ENCODE assay signal across 28 cellular contexts in genomic region chr1:225945564-225945963, GRCh38. TPM values are rescaled to one million over a fixed set of nuclear protein-coding genes. Genes with fewer than 3 reads are reported as not detected.
DNase-seq lines count a peak whose midpoint lies in the region; ATAC-seq and TF ChIP-seq lines count a peak whose summit lies in the region.
"Had no signal": no experiment of that assay in that cellular context is flagged by ENCODE, and none has a peak within 500 bp of the region (broad histone marks: within the 10 kb centered on the region; RNA-seq: fewer than 3 reads in every experiment).

No MANE protein-coding gene starts in this region.

- no peaks in the 10 kb centered on the region for H3K36me3 Mint-ChIP-seq in endodermal cell (ENCODE audit: low read depth)
- H3K36me3 Mint-ChIP-seq in nephron progenitor cell (ENCODE audit: low read depth): no peaks in the 10 kb centered on the region
- H3K36me3 Mint-ChIP-seq in chondrocyte (ENCODE audit: low read depth): no peaks in the 10 kb centered on the region
- H3K36me3 Mint-ChIP-seq: activated naive CD4-positive, alpha-beta T cell treated with anti-CD3 and anti-CD28 coated beads, Interleukin-2, amount 50 U/mL, for 24 hours; mesothelial cell of epicardium; naive B cell had no signal

- H3K9ac ChIP-seq in HUES48 (ENCODE audit: low read depth, low read length): peak overlapping the region; percentile 53; the same call in 1 of the 2 replicates
- peak overlapping the region; percentile 66 for H3K9ac ChIP-seq in endodermal cell (ENCODE audit: extremely low read depth, low read length, poor library complexity, severe bottlenecking)

- H3K27me3 ChIP-seq in HUES48 (ENCODE audit: control insufficient read depth, insufficient read depth, low read length) (peaks cover 5% of the 10 kb centered on the region; the same call in 1 of the 2 replicates), endodermal cell (ENCODE audit: control insufficient read depth, insufficient read depth, low read length, poor library complexity, severe bottlenecking) (no peaks in the 10 kb centered on the region)
- H3K27me3 ChIP-seq: tibial artery had no signal

- H3K4me3 Mint-ChIP-seq in endodermal cell (peak overlapping the region; percentile 3), nephron progenitor cell (peak overlapping the region; percentile 15), chondrocyte (ENCODE audit: unreplicated experiment) (no peak overlapping the region)
- H3K4me3 Mint-ChIP-seq: activated CD8-positive, alpha-beta T cell treated with anti-CD3 and anti-CD28 coated beads, Interleukin-2, amount 10 ng/mL, durations not matched to agents 7 days and 5 days; HFFc6; mesothelial cell of epicardium had no signal

- 0 out of 2 replicates have a peak overlapping the region, but pooled peaks have one; percentile 12 for H3K4me3 ChIP-seq in HUES48 (ENCODE audit: low read depth, low read length)
- peak overlapping the region; percentile 48 for H3K4me3 ChIP-seq in endodermal cell (ENCODE audit: low read length)
- H3K4me3 ChIP-seq: tibial artery had no signal

- H3K9me3 Mint-ChIP-seq in endodermal cell (no peaks in the 10 kb centered on the region), nephron progenitor cell (no peaks in the 10 kb centered on the region), chondrocyte (ENCODE audit: low read depth) (no peaks in the 10 kb centered on the region)
- H3K9me3 Mint-ChIP-seq: activated naive CD4-positive, alpha-beta T cell treated with anti-CD3 and anti-CD28 coated beads, Interleukin-2, amount 50 U/mL, for 24 hours; activated T-helper 2 cell treated with anti-CD3 and anti-CD28 coated beads, Interferon-gamma antibody, Interleukin-2, Interleukin-4, amounts not matched to agents 10 μg/mL and 5 μg/mL and 100 μg/mL, durations not matched to agents 14 hours and 24 hours and 36 hours; HFFc6; mesothelial cell of epicardium; naive B cell had no signal

- H3K9me3 ChIP-seq in HUES48 (ENCODE audit: control insufficient read depth, insufficient read depth, low read length): no peaks in the 10 kb centered on the region
- no peaks in the 10 kb centered on the region for H3K9me3 ChIP-seq in endodermal cell (ENCODE audit: control insufficient read depth, low read length)
- H3K9me3 ChIP-seq: tibial artery had no signal

- H3K27ac ChIP-seq in HUES48 (ENCODE audit: low read depth, low read length) (peak overlapping the region; percentile 96), endodermal cell (ENCODE audit: low read depth, low read length) (peak overlapping the region; percentile 66)
- H3K27ac ChIP-seq: tibial artery had no signal

- H3K4me1 ChIP-seq in HUES48 (ENCODE audit: control insufficient read depth, insufficient read depth, low read length) (peaks cover 61% of the 10 kb centered on the region), endodermal cell (ENCODE audit: control insufficient read depth, insufficient read depth, low read length) (peaks cover 57% of the 10 kb centered on the region)

- H3K36me3 ChIP-seq in HUES48 (ENCODE audit: control insufficient read depth, insufficient read depth, low read length) (no peaks in the 10 kb centered on the region), endodermal cell (ENCODE audit: control insufficient read depth, insufficient read depth, low read length) (peaks cover 4% of the 10 kb centered on the region)
- H3K36me3 ChIP-seq: tibial artery had no signal

- no peak for ATAC-seq in HG03354 (IDR thresholded peaks at IDR 0.05; ENCODE audit: poor library complexity, severe bottlenecking, unreplicated experiment)

- H3K27me3 Mint-ChIP-seq in endodermal cell (ENCODE audit: insufficient read depth) (peaks cover 11% of the 10 kb centered on the region), nephron progenitor cell (ENCODE audit: low read depth, poor library complexity) (peaks cover 3% of the 10 kb centered on the region), chondrocyte (ENCODE audit: low read depth) (peaks cover 20% of the 10 kb centered on the region)
- H3K27me3 Mint-ChIP-seq: activated naive CD4-positive, alpha-beta T cell treated with anti-CD3 and anti-CD28 coated beads, Interleukin-2, amount 50 U/mL, for 24 hours had no signal

- H3K27ac Mint-ChIP-seq in endodermal cell (peak overlapping the region; percentile 96), nephron progenitor cell (peak overlapping the region; percentile 78), chondrocyte (ENCODE audit: unreplicated experiment) (no peak overlapping the region)
- H3K27ac Mint-ChIP-seq: activated naive CD4-positive, alpha-beta T cell treated with anti-CD3 and anti-CD28 coated beads, Interleukin-2, amount 50 U/mL, for 24 hours; activated T-helper 2 cell treated with anti-CD3 and anti-CD28 coated beads, Interferon-gamma antibody, Interleukin-2, Interleukin-4, amounts not matched to agents 10 μg/mL and 5 μg/mL and 100 μg/mL, durations not matched to agents 14 hours and 24 hours and 36 hours; HFFc6; mesothelial cell of epicardium had no signal

- DNase-seq in ELF-1 (ENCODE audit: low read depth, low spot score): peak; percentile 96
- DNase-seq in endodermal cell: peak; percentile 92
- DNase-seq in nephron progenitor cell: no peak
- DNase-seq in NCI-H2227 treated with DMSO at 0.1 percent for 48 hours (lab: John Stamatoyannopoulos, UW): no peak
- no peak for DNase-seq in chondrocyte (ENCODE audit: low spot score)
- no peak for DNase-seq in foreskin melanocyte
- DNase-seq: ACHN; activated CD8-positive, alpha-beta T cell treated with anti-CD3 and anti-CD28 coated beads, Interleukin-2, amount 10 ng/mL, durations not matched to agents 7 days and 5 days; HFFc6; hypothalamus; NCI-H1092; NCI-H1694; NCI-H2171; NCI-H524; SHP77 treated with DMSO at 0.1 percent for 48 hours; stimulated activated CD4-positive, alpha-beta T cell treated with anti-CD3 and anti-CD28 coated beads, Interleukin-4, amount 100 ng/mL, for 24 hours; tibial artery had no signal

- H3K4me1 Mint-ChIP-seq in endodermal cell (peaks cover 67% of the 10 kb centered on the region), nephron progenitor cell (peaks cover 62% of the 10 kb centered on the region), chondrocyte (ENCODE audit: low read depth) (peaks cover 22% of the 10 kb centered on the region)

- WGBS in endodermal cell (ENCODE audit: insufficient coverage in 1 of 2, insufficient read length in 1 of 2), 2 experiments: 6 to 10% methylated on average over 2 to 4 of the region's 4 CpGs

- TF ChIP-seq CTCF in endodermal cell (conservative IDR thresholded peaks at IDR 0.05) (peak; percentile 35), nephron progenitor cell (IDR thresholded peaks at IDR 0.05) (no peak), chondrocyte (IDR thresholded peaks at IDR 0.05) (no peak)

RNA-seq across cellular contexts. Expression of gene LEFTY2, which starts 4.5 kb away (rescaled TPM):
- total RNA-seq in endodermal cell: 100 to 1,000 TPM; 272 to 938 TPM
- polyA plus RNA-seq in endodermal cell (2013, experiment 1 of 2): 318 TPM
- polyA plus RNA-seq in endodermal cell (2013, experiment 2 of 2): 376 TPM
- total RNA-seq in chondrocyte: 10.2 to 39.6 TPM (median 38.3 TPM) in 3 replicates
- total RNA-seq: activated CD8-positive, alpha-beta T cell treated with anti-CD3 and anti-CD28 coated beads, Interleukin-2, amount 10 ng/mL, durations not matched to agents 7 days and 5 days; activated T-helper 2 cell treated with anti-CD3 and anti-CD28 coated beads, Interferon-gamma antibody, Interleukin-2, Interleukin-4, amounts not matched to agents 10 μg/mL and 5 μg/mL and 100 μg/mL, durations not matched to agents 14 hours and 24 hours and 36 hours; G401; HFFc6; T-helper 2 cell treated with Interferon-gamma antibody and Interleukin-4, amounts not matched to agents 100 ng/mL and 5 ng/mL, for 36 hours had no signal
- polyA plus RNA-seq: BJ, keratinocyte had no signal

RNA-seq across cellular contexts. Expression of gene PYCR2, which starts 21.5 kb away (rescaled TPM):
- 100 to 1,000 TPM in 1 of 2 donors, 10 to 100 TPM in 1; 94.5 to 101 TPM for total RNA-seq in endodermal cell
- 74.6 TPM for polyA plus RNA-seq in endodermal cell (2013, experiment 1 of 2)
- 71.4 TPM for polyA plus RNA-seq in endodermal cell (2013, experiment 2 of 2)
- total RNA-seq in chondrocyte: 43.4 to 52.4 TPM (median 43.5 TPM) in 3 replicates

RNA-seq across cellular contexts. Expression of gene SDE2, which starts 53.6 kb away (rescaled TPM):
- total RNA-seq in endodermal cell (10 to 100 TPM; 19.0 to 21.6 TPM), chondrocyte (20.8 to 21.9 TPM (median 21.5 TPM) in 3 replicates)
- polyA plus RNA-seq in endodermal cell (2013, experiment 1 of 2): 13.3 TPM
- 12.3 TPM for polyA plus RNA-seq in endodermal cell (2013, experiment 2 of 2)

RNA-seq across cellular contexts. Expression of gene LEFTY1, which starts 56.6 kb away (rescaled TPM):
- total RNA-seq in endodermal cell: 100 to 1,000 TPM in 1 of 2 donors, 10 to 100 TPM in 1; 76.0 to 660 TPM
- polyA plus RNA-seq in endodermal cell (2013, experiment 1 of 2): 184 TPM
- 274 TPM for polyA plus RNA-seq in endodermal cell (2013, experiment 2 of 2)
- 0.56 to 2.2 TPM (median 0.99 TPM) in 3 replicates for total RNA-seq in chondrocyte
- total RNA-seq: activated CD8-positive, alpha-beta T cell treated with anti-CD3 and anti-CD28 coated beads, Interleukin-2, amount 10 ng/mL, durations not matched to agents 7 days and 5 days; activated T-helper 2 cell treated with anti-CD3 and anti-CD28 coated beads, Interferon-gamma antibody, Interleukin-2, Interleukin-4, amounts not matched to agents 10 μg/mL and 5 μg/mL and 100 μg/mL, durations not matched to agents 14 hours and 24 hours and 36 hours; G401; HFFc6; pulmonary artery endothelial cell; T-helper 2 cell treated with Interferon-gamma antibody and Interleukin-4, amounts not matched to agents 100 ng/mL and 5 ng/mL, for 36 hours had no signal
- polyA plus RNA-seq: keratinocyte had no signal

Comparison
In these comparisons a context has a peak if more than half of its experiments do, and no peak if none do; other contexts are left out.
1. DNase-seq: peak in ELF-1 (single experiment) and endodermal cell (single experiment); none in nephron progenitor cell (single experiment), NCI-H2227 treated with DMSO at 0.1 percent for 48 hours (single experiment), chondrocyte (single experiment) and foreskin melanocyte (single experiment).